ENCODE assay signal across 17 cellular contexts in genomic region chr7:101555269-101555920, GRCh38.
"Had no signal": no experiment of that assay in that cellular context is flagged by ENCODE, and none has a peak within 500 bp of the region (broad histone marks: within the 10 kb centered on the region; RNA-seq: fewer than 3 reads in every experiment).

No MANE protein-coding gene starts in this region.

- DNase-seq: activated CD4-positive, alpha-beta T cell treated with anti-CD3 and anti-CD28 coated beads, Interleukin-2, amount 50 U/mL, for 1 hour; activated CD4-positive, CD25-positive, alpha-beta regulatory T cell; activated gamma-delta T cell; activated naive CD8-positive, alpha-beta T cell treated with anti-CD3 and anti-CD28 coated beads, Interleukin-2, amount 10 ng/mL, durations not matched to agents 7 days and 5 days; mesenchymal stem cell; stimulated activated CD4-positive, alpha-beta T cell treated with anti-CD3 and anti-CD28 coated beads, Interleukin-15, amount 100 ng/mL, for 24 hours; stimulated activated CD4-positive, alpha-beta T cell treated with anti-CD3 and anti-CD28 coated beads, Interleukin-4, amount 100 ng/mL, for 24 hours; stimulated activated naive CD8-positive, alpha-beta T cell treated with anti-CD3 and anti-CD28 coated beads, Interleukin-15, amount 100 ng/mL, for 72 hours; T-helper 2 cell had no signal

- H3K36me3 ChIP-seq: ascending aorta, heart left ventricle, left lung had no signal

- H3K4me1 ChIP-seq: ascending aorta, heart left ventricle, left lung had no signal

- H3K27me3 Mint-ChIP-seq: activated naive CD8-positive, alpha-beta T cell treated with anti-CD3 and anti-CD28 coated beads, Interleukin-2, amount 10 ng/mL, durations not matched to agents 7 days and 5 days had no signal

- H3K4me3 ChIP-seq: ascending aorta, heart left ventricle, left lung had no signal

- ATAC-seq: heart left ventricle; left lung; stimulated activated naive CD8-positive, alpha-beta T cell treated with anti-CD3 and anti-CD28 coated beads, Interleukin-15, amount 100 ng/mL, for 72 hours had no signal

- H3K27ac ChIP-seq: ascending aorta, heart left ventricle, left lung had no signal

- H3K9me3 ChIP-seq: ascending aorta, heart left ventricle, left lung had no signal

- H3K4me1 Mint-ChIP-seq: activated naive CD8-positive, alpha-beta T cell treated with anti-CD3 and anti-CD28 coated beads, Interleukin-2, amount 10 ng/mL, durations not matched to agents 7 days and 5 days; nephron had no signal

- FAIRE-seq: colon, frontal cortex, islet of Langerhans, TTC549 had no signal

- H3K27me3 ChIP-seq: ascending aorta, heart left ventricle had no signal

- H3K9me3 Mint-ChIP-seq: activated naive CD8-positive, alpha-beta T cell treated with anti-CD3 and anti-CD28 coated beads, Interleukin-2, amount 10 ng/mL, durations not matched to agents 7 days and 5 days; nephron; stimulated activated naive CD8-positive, alpha-beta T cell treated with anti-CD3 and anti-CD28 coated beads, Interleukin-15, amount 100 ng/mL, for 72 hours had no signal

- H3K27ac Mint-ChIP-seq: activated naive CD8-positive, alpha-beta T cell treated with anti-CD3 and anti-CD28 coated beads, Interleukin-2, amount 10 ng/mL, durations not matched to agents 7 days and 5 days; nephron; stimulated activated naive CD8-positive, alpha-beta T cell treated with anti-CD3 and anti-CD28 coated beads, Interleukin-15, amount 100 ng/mL, for 72 hours had no signal

- H3K4me3 Mint-ChIP-seq: activated naive CD8-positive, alpha-beta T cell treated with anti-CD3 and anti-CD28 coated beads, Interleukin-2, amount 10 ng/mL, durations not matched to agents 7 days and 5 days; nephron; stimulated activated naive CD8-positive, alpha-beta T cell treated with anti-CD3 and anti-CD28 coated beads, Interleukin-15, amount 100 ng/mL, for 72 hours had no signal

- H3K36me3 Mint-ChIP-seq: activated naive CD8-positive, alpha-beta T cell treated with anti-CD3 and anti-CD28 coated beads, Interleukin-2, amount 10 ng/mL, durations not matched to agents 7 days and 5 days had no signal
